ENCODE assay signal across 9 cellular contexts in the genomic region with DNA sequence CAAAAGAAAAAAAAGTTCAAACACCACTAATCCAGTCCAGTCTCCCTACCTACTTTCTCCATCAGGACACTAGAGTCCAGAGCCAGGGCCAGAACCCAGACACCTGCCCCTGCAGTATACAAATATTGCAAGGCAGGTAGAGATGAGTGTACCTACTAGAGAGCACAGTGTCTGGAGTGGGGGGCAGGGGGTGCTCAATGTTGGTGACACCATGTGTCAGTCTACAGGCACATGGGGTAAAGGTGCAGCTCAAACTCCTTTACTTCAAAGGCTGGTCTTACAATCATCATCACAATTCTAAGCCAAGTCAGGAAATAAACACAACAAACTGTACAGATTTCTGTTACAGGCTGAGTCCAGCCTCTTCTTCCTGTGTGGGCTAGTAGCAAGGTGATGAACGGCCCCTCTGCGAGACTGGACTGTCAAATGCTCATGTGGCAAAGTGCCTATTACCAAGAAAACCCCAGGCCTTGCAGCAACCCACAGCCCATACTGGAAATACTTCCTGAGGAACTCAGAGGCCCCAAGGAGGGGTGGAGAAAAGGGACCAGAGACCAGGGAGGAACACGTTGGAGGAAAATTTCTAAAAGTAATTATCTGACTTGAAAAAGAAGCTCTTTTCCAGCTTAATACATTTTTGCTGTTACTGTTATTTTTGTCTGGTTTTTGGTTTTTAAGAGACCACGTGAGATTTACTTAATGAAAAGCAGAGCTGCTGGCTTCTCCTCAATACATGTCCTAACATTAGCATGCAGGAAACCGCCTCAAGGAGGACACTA. TPM values are rescaled to one million over a fixed set of nuclear protein-coding genes. Genes with fewer than 3 reads are reported as not detected.
DNase-seq lines count a peak whose midpoint lies in the region; ATAC-seq and TF ChIP-seq lines count a peak whose summit lies in the region.
"Had no signal": no experiment of that assay in that cellular context is flagged by ENCODE, and none has a peak within 500 bp of the region (broad histone marks: within the 10 kb centered on the region; RNA-seq: fewer than 3 reads in every experiment).

No MANE protein-coding gene starts in this region.

- H3K27ac ChIP-seq in stomach smooth muscle (ENCODE audit: low read length) (peak overlapping the region; percentile 55), WERI-Rb-1 (no peak overlapping the region)

- H3K4me1 ChIP-seq in stomach smooth muscle (ENCODE audit: control insufficient read depth, insufficient read depth, low read length) = peaks cover 45% of the 10 kb centered on the region

- no peaks in the 10 kb centered on the region for H3K9me3 Mint-ChIP-seq in activated CD4-positive, alpha-beta T cell treated with anti-CD3 and anti-CD28 coated beads, Interleukin-2, amount 10 ng/mL, durations not matched to agents 24 days and 14 days

- peaks cover 89% of the 10 kb centered on the region for H3K4me1 Mint-ChIP-seq in activated CD4-positive, alpha-beta T cell treated with anti-CD3 and anti-CD28 coated beads, Interleukin-2, amount 10 ng/mL, durations not matched to agents 24 days and 14 days

- peaks cover 28% of the 10 kb centered on the region for H3K36me3 Mint-ChIP-seq in activated CD4-positive, alpha-beta T cell treated with anti-CD3 and anti-CD28 coated beads, Interleukin-2, amount 10 ng/mL, durations not matched to agents 24 days and 14 days (ENCODE audit: low read depth)

- H3K4me3 Mint-ChIP-seq in activated CD4-positive, alpha-beta T cell treated with anti-CD3 and anti-CD28 coated beads, Interleukin-2, amount 10 ng/mL, durations not matched to agents 24 days and 14 days = peak overlapping the region; percentile 74

- H3K27ac Mint-ChIP-seq in activated CD4-positive, alpha-beta T cell treated with anti-CD3 and anti-CD28 coated beads, Interleukin-2, amount 10 ng/mL, durations not matched to agents 24 days and 14 days = peak overlapping the region; percentile 98

- intact Hi-C loops in activated CD4-positive, alpha-beta T cell treated with anti-CD3 and anti-CD28 coated beads, Interleukin-2, amount 10 ng/mL, durations not matched to agents 24 days and 14 days (cut with micrococcal nuclease) = loop anchor here (5.0 kb wide), 1 partner anchor 59 kb away; no protein-coding TSS in a partner anchor

- peaks cover 5 to 10% of the 10 kb centered on the region in 2 donors for H3K36me3 ChIP-seq in stomach smooth muscle (ENCODE audit: control insufficient read depth in 2 of 2, insufficient read depth in 2 of 2, low read length in 2 of 2)
- peaks cover 12% of the 10 kb centered on the region for H3K36me3 ChIP-seq in WERI-Rb-1

- H3K27me3 Mint-ChIP-seq in activated CD4-positive, alpha-beta T cell treated with anti-CD3 and anti-CD28 coated beads, Interleukin-2, amount 10 ng/mL, durations not matched to agents 24 days and 14 days = no peaks in the 10 kb centered on the region

- no peak for ATAC-seq in HG03097 (IDR thresholded peaks at IDR 0.05; ENCODE audit: low FRiP score, unreplicated experiment)

- H3K27me3 ChIP-seq in stomach smooth muscle (ENCODE audit: control insufficient read depth in 1 of 2, insufficient read depth in 2 of 2, low read length in 2 of 2) (no peaks in the 10 kb centered on the region), WERI-Rb-1 (ENCODE audit: insufficient read depth, low read depth, severe bottlenecking) (no peaks in the 10 kb centered on the region)

- H3K9me3 ChIP-seq in stomach smooth muscle (ENCODE audit: control insufficient read depth in 2 of 2, low read length in 2 of 2) (no peaks in the 10 kb centered on the region), WERI-Rb-1 (ENCODE audit: severe bottlenecking) (no peaks in the 10 kb centered on the region)

- H3K4me3 ChIP-seq in stomach smooth muscle (ENCODE audit: low read length in 2 of 2) (no peak overlapping the region), WERI-Rb-1 (ENCODE audit: low read depth, low read length) (no peak overlapping the region)

- peak overlapping the region in 1 of 2 donors; percentile 18 for H3K9ac ChIP-seq in stomach smooth muscle (ENCODE audit: low read length in 2 of 2)

- DNase-seq in activated CD4-positive, alpha-beta T cell treated with anti-CD3 and anti-CD28 coated beads, Interleukin-2, amount 10 ng/mL, durations not matched to agents 24 days and 14 days = peak; percentile 76
- DNase-seq in activated CD4-positive, alpha-beta T cell treated with anti-CD3 and anti-CD28 coated beads for 1 hour = no peak
- DNase-seq in UCSD-AML1 (lab: John Stamatoyannopoulos, UW; ENCODE audit: unreplicated experiment) (peak; percentile 69), glomerular visceral epithelial cell (ENCODE audit: extremely low spot score) (peak; percentile 27), NCI-H748 treated with DMSO at 0.1 percent for 48 hours (lab: John Stamatoyannopoulos, UW) (no peak), WERI-Rb-1 (no peak)

- TF ChIP-seq CTCF in WERI-Rb-1 (IDR thresholded peaks at IDR 0.05; ENCODE audit: low read depth, low read length) = no peak

RNA-seq across cellular contexts. Expression of gene TBC1D2B, which starts 29.7 kb away (rescaled TPM):
- 56.8 and 62.3 TPM in 2 replicates for total RNA-seq in activated CD4-positive, alpha-beta T cell treated with anti-CD3 and anti-CD28 coated beads, Interleukin-2, amount 10 ng/mL, durations not matched to agents 24 days and 14 days

RNA-seq across cellular contexts. Expression of gene SH2D7, which starts 44.5 kb away (rescaled TPM):
- total RNA-seq in activated CD4-positive, alpha-beta T cell treated with anti-CD3 and anti-CD28 coated beads, Interleukin-2, amount 10 ng/mL, durations not matched to agents 24 days and 14 days = not detected in 2 replicates
- total RNA-seq: bronchial epithelial cell had no signal

Comparison
In these comparisons a context has a peak if more than half of its experiments do, and no peak if none do; other contexts are left out.
1. DNase-seq: peak in activated CD4-positive, alpha-beta T cell treated with anti-CD3 and anti-CD28 coated beads, Interleukin-2, amount 10 ng/mL, durations not matched to agents 24 days and 14 days (single experiment), UCSD-AML1 (single experiment) and glomerular visceral epithelial cell (single experiment); none in activated CD4-positive, alpha-beta T cell treated with anti-CD3 and anti-CD28 coated beads for 1 hour (single experiment), NCI-H748 treated with DMSO at 0.1 percent for 48 hours (single experiment) and WERI-Rb-1 (single experiment).